In the genomic region with DNA sequence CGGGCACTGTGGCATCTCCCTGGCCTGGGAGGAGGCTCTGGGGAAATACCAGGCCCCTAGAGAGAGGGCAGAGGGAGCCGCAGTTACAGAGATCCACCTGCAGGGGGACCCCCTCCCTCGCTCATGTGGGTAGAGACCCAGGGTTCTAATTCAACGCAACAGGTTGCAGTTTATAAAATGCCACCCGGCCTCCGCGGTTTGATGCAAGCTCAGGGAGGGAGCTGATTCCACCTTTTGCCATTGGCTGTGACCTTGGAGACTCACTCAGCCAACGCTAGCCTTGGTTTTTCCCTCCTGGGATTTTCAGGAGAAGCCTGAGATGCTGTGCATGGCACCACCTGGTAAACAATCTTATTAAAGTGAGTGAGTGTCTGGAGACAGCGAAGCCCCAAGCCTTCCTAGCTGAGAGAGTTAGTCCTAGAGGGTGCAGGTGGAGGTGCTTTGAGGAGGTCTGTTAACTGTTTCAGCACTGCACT, we compare ENCODE assay signal across 1 cellular context.
TF ChIP-seq lines count a peak whose summit lies in the region.

No MANE protein-coding gene starts in this region.

TF ChIP-seq in HEK293, 187 proteins besides CTCF, POLR2A, EP300 and RAD21 (continued from another document):
- TF ChIP-seq ZIC2 (tag by site-specific recombination; IDR thresholded peaks at IDR 0.05): peak; percentile 76
- TF ChIP-seq ZNF624 (tag by site-specific recombination; IDR thresholded peaks at IDR 0.05): no peak
- TF ChIP-seq ZNF558 (tag by site-specific recombination; IDR thresholded peaks at IDR 0.05): no peak
- TF ChIP-seq IKZF3 (tag by site-specific recombination; IDR thresholded peaks at IDR 0.05): 0 out of 2 replicates have a peak, but pooled peaks have one; percentile 35
- TF ChIP-seq, protein P1, sequence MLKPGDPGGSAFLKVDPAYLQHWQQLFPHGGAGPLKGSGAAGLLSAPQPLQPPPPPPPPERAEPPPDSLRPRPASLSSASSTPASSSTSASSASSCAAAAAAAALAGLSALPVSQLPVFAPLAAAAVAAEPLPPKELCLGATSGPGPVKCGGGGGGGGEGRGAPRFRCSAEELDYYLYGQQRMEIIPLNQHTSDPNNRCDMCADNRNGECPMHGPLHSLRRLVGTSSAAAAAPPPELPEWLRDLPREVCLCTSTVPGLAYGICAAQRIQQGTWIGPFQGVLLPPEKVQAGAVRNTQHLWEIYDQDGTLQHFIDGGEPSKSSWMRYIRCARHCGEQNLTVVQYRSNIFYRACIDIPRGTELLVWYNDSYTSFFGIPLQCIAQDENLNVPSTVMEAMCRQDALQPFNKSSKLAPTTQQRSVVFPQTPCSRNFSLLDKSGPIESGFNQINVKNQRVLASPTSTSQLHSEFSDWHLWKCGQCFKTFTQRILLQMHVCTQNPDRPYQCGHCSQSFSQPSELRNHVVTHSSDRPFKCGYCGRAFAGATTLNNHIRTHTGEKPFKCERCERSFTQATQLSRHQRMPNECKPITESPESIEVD (tag by site-specific recombination; IDR thresholded peaks at IDR 0.05): no peak
- TF ChIP-seq ZNF2 (tag by site-specific recombination; IDR thresholded peaks at IDR 0.05): 0 out of 2 replicates have a peak, but pooled peaks have one; percentile 19
- TF ChIP-seq ZNF830 (tag by site-specific recombination; IDR thresholded peaks at IDR 0.05; ENCODE audit: low read depth): no peak
- no peak for TF ChIP-seq GLIS2 (tag by site-specific recombination; IDR thresholded peaks at IDR 0.05)
- TF ChIP-seq SCRT2 (tag by site-specific recombination; IDR thresholded peaks at IDR 0.05): peak; percentile 99
- TF ChIP-seq SP7 (tag by site-specific recombination; IDR thresholded peaks at IDR 0.05): no peak
- TF ChIP-seq ZNF596 (tag by site-specific recombination; IDR thresholded peaks at IDR 0.05): peak; percentile 34; the same call in 1 of the 2 replicates
- peak; percentile 95 for TF ChIP-seq ZNF654 (tag by site-specific recombination; IDR thresholded peaks at IDR 0.05; ENCODE audit: low read depth)
- TF ChIP-seq SALL2 (tag by site-specific recombination; IDR thresholded peaks at IDR 0.05; ENCODE audit: borderline replicate concordance): no peak
- 0 out of 2 replicates have a peak, but pooled peaks have one; percentile 18 for TF ChIP-seq ZXDB (tag by site-specific recombination; IDR thresholded peaks at IDR 0.05)
- TF ChIP-seq KLF10 (tag by site-specific recombination; IDR thresholded peaks at IDR 0.05): no peak
